In genomic region chr1:26112407-26112775, GRCh38 we compare ENCODE assay signal across 6 cellular contexts. TPM values are rescaled to one million over a fixed set of nuclear protein-coding genes. Genes with fewer than 3 reads are reported as not detected.
DNase-seq lines count a peak whose midpoint lies in the region; TF ChIP-seq lines count a peak whose summit lies in the region.

No MANE protein-coding gene starts in this region.

- CTCF ChIA-PET in MCF 10A (lab: Yijun Ruan, JAX): interaction anchor here (0.6 to 2.0 kb wide), 8 partner anchors 9 to 33 kb away, joined by 3 to 7 read pairs (median 4); no protein-coding TSS in a partner anchor

- H3K9me3 ChIP-seq in neural progenitor cell (ENCODE audit: low read depth): no peaks in the 10 kb centered on the region

- H4K20me1 ChIP-seq in neural progenitor cell (ENCODE audit: low read depth): peaks cover 14% of the 10 kb centered on the region

- H3K27me3 ChIP-seq in neural progenitor cell: peaks cover 10% of the 10 kb centered on the region

- H3K36me3 Mint-ChIP-seq in MCF 10A (ENCODE audit: insufficient read depth, unreplicated experiment): peaks cover 33% of the 10 kb centered on the region
- H3K36me3 Mint-ChIP-seq in neural progenitor cell: peaks cover 12% of the 10 kb centered on the region

- POLR2A ChIA-PET in MCF 10A (lab: Yijun Ruan, JAX): interaction anchor here (1.2 to 7.1 kb wide), 5 partner anchors 10 to 167 kb away, joined by 3 to 190 read pairs (median 5); partner anchors contain the start of gene SH3BGRL3

- no peak for TF ChIP-seq RAD21 in Ishikawa (IDR thresholded peaks at IDR 0.05; ENCODE audit: low read depth)

- H3K27me3 Mint-ChIP-seq in MCF 10A (ENCODE audit: insufficient read depth, unreplicated experiment) (no peaks in the 10 kb centered on the region), neural progenitor cell (ENCODE audit: insufficient read depth, low read depth) (peaks cover 12% of the 10 kb centered on the region)

- H3K79me2 ChIP-seq in neural progenitor cell (ENCODE audit: low read depth): peaks cover 31% of the 10 kb centered on the region

- no peaks in the 10 kb centered on the region for H3K9me3 Mint-ChIP-seq in MCF 10A (ENCODE audit: unreplicated experiment)
- H3K9me3 Mint-ChIP-seq in neural progenitor cell: no peaks in the 10 kb centered on the region

- H3F3A ChIP-seq in neural progenitor cell (ENCODE audit: low read depth): peaks cover 14% of the 10 kb centered on the region

- peak overlapping the region; percentile 85 for H3K4me3 Mint-ChIP-seq in MCF 10A (ENCODE audit: unreplicated experiment)
- peak overlapping the region; percentile 91 for H3K4me3 Mint-ChIP-seq in neural progenitor cell

- DNase-seq in GM12864 (ENCODE audit: low read depth) (no peak), MCF 10A (ENCODE audit: unreplicated experiment) (no peak), neural progenitor cell (ENCODE audit: low spot score) (no peak), hepatic stellate cell (ENCODE audit: low spot score) (no peak)
- no peak for DNase-seq in NK-92 treated with Interleukin-12 subunit alpha and Interleukin-12 subunit beta, amount 100 ng/mL, for 24 hours (lab: John Stamatoyannopoulos, UW)

- TF ChIP-seq CTCF in GM12864 (IDR thresholded peaks at IDR 0.05; ENCODE audit: low read depth, low read length, missing control alignments) (no peak), MCF 10A (IDR thresholded peaks at IDR 0.05; ENCODE audit: unreplicated experiment) (no peak), neural progenitor cell (IDR thresholded peaks at IDR 0.05) (no peak)

- TF ChIP-seq EP300 in Ishikawa (IDR thresholded peaks at IDR 0.05; ENCODE audit: borderline replicate concordance): no peak

- peak overlapping the region; percentile 90 for H3K27ac ChIP-seq in neural progenitor cell

- H3K4me2 ChIP-seq in neural progenitor cell: peak overlapping the region; percentile 91

- H3K4me1 ChIP-seq in neural progenitor cell: peaks cover 14% of the 10 kb centered on the region

- no peaks in the 10 kb centered on the region for H3K36me3 ChIP-seq in neural progenitor cell

- H3K4me3 ChIP-seq in GM12864 (ENCODE audit: low read depth, low read length) (peak overlapping the region; percentile 99), neural progenitor cell (peak overlapping the region; percentile 94)

- H3K4me1 Mint-ChIP-seq in MCF 10A (ENCODE audit: insufficient read depth, unreplicated experiment): no peaks in the 10 kb centered on the region
- peaks cover 18% of the 10 kb centered on the region for H3K4me1 Mint-ChIP-seq in neural progenitor cell

- H2AFZ ChIP-seq in neural progenitor cell (replicated peaks): peak overlapping the region; percentile 94

- BruUV-seq in MCF 10A (replicated peaks; lab: Mats Ljungman, UMichigan): no TSS peak

- H3K27ac Mint-ChIP-seq in MCF 10A (ENCODE audit: low read depth, unreplicated experiment) (peak overlapping the region; percentile 70), neural progenitor cell (peak overlapping the region; percentile 87)

- H3K9ac ChIP-seq in neural progenitor cell: peak overlapping the region; percentile 66

- intact Hi-C loops in MCF 10A (cut with micrococcal nuclease): loop anchor here (5.0 kb wide), 1 partner anchor 165 kb away; no protein-coding TSS in a partner anchor

TF ChIP-seq in Ishikawa, 13 proteins besides CTCF, POLR2A, EP300 and RAD21:
- TF ChIP-seq EGR1 (IDR thresholded peaks at IDR 0.05) (no peak), MAX (IDR thresholded peaks at IDR 0.05) (0 out of 2 replicates have a peak, but pooled peaks have one; percentile 3)

RNA-seq across cellular contexts. Expression of gene PDIK1L, which starts 0.8 kb away (rescaled TPM):
- total RNA-seq in MCF 10A (2022): 10.8 and 10.9 TPM in 2 replicates
- total RNA-seq in neural progenitor cell (ENCODE audit: low replicate concordance): 11.0 and 12.0 TPM in 2 replicates

RNA-seq across cellular contexts. Expression of gene TRIM63, which starts 45.0 kb away (rescaled TPM):
- not detected in 2 replicates for total RNA-seq in MCF 10A (2022)
- total RNA-seq in neural progenitor cell (ENCODE audit: low replicate concordance): not detected in 2 replicates

RNA-seq across cellular contexts. Expression of gene FAM110D, which starts 46.5 kb away (rescaled TPM):
- total RNA-seq in MCF 10A (2022) (not detected in 2 replicates), neural progenitor cell (ENCODE audit: low replicate concordance) (0.28 and 0.50 TPM in 2 replicates)

RNA-seq across cellular contexts. Expression of gene C1orf232, which starts 56.4 kb away (rescaled TPM):
- total RNA-seq in MCF 10A (2022) (not detected in 2 replicates), neural progenitor cell (ENCODE audit: low replicate concordance) (not detected in 2 replicates)

RNA-seq across cellular contexts. Expression of gene ZNF593, which starts 57.3 kb away (rescaled TPM):
- total RNA-seq in MCF 10A (2022) (61.5 and 82.6 TPM in 2 replicates), neural progenitor cell (ENCODE audit: low replicate concordance) (3.3 and 13.3 TPM in 2 replicates)
